Comparison of ENCODE assay signal across 8 cellular contexts in genomic region chr14:58638231-58639205, GRCh38. TPM values are rescaled to one million over a fixed set of nuclear protein-coding genes. Genes with fewer than 3 reads are reported as not detected.
DNase-seq lines count a peak whose midpoint lies in the region; ATAC-seq, FAIRE-seq and TF ChIP-seq lines count a peak whose summit lies in the region.

No MANE protein-coding gene starts in this region.

- ATAC-seq in GM19452 (IDR thresholded peaks at IDR 0.05; ENCODE audit: unreplicated experiment) (peak; percentile 35), HG03457 (IDR thresholded peaks at IDR 0.05; ENCODE audit: unreplicated experiment) (peak; percentile 18), naive B cell (ENCODE audit: low read depth in 2 of 2) (peak; percentile 19 to 30)

- intact Hi-C loops in esophagus muscularis mucosa (cut with DNase I) = loop anchor here (2.0 to 5.0 kb wide), 2 partner anchors 138 to 384 kb away; no protein-coding TSS in a partner anchor

- H3K4me1 Mint-ChIP-seq in activated CD4-positive, alpha-beta T cell treated with anti-CD3 and anti-CD28 coated beads, Interleukin-2, amount 10 ng/mL, durations not matched to agents 7 days and 5 days = peaks cover 43% of the 10 kb centered on the region
- H3K4me1 Mint-ChIP-seq in naive B cell = peaks cover 39 to 47% (median 39%) of the 10 kb centered on the region in 3 donors
- H3K4me1 Mint-ChIP-seq in type B pancreatic cell (ENCODE audit: unreplicated experiment) = peaks cover 61% of the 10 kb centered on the region

- WGBS in esophagus muscularis mucosa = under 1% methylated on average over 40 of the region's 75 CpGs

- H3K27ac Mint-ChIP-seq in activated CD4-positive, alpha-beta T cell treated with anti-CD3 and anti-CD28 coated beads, Interleukin-2, amount 10 ng/mL, durations not matched to agents 7 days and 5 days = peak overlapping the region; percentile 38
- H3K27ac Mint-ChIP-seq in naive B cell (peak overlapping the region; percentile 59 to 88 (median 69)), type B pancreatic cell (peak overlapping the region; percentile 79)

- H3K27me3 Mint-ChIP-seq in activated CD4-positive, alpha-beta T cell treated with anti-CD3 and anti-CD28 coated beads, Interleukin-2, amount 10 ng/mL, durations not matched to agents 7 days and 5 days = peaks cover 47% of the 10 kb centered on the region
- H3K27me3 Mint-ChIP-seq in naive B cell (no peaks in the 10 kb centered on the region), type B pancreatic cell (peaks cover 53% of the 10 kb centered on the region)

- peaks cover 18 to 45% (median 36%) of the 10 kb centered on the region in 4 donors for H3K4me1 ChIP-seq in esophagus muscularis mucosa

- H3K9me3 ChIP-seq in esophagus muscularis mucosa = no peaks in the 10 kb centered on the region

- FAIRE-seq in D721Med (lab: Jason Lieb, UNC) = no peak

- peak overlapping the region; percentile 70 for H3K4me3 Mint-ChIP-seq in activated CD4-positive, alpha-beta T cell treated with anti-CD3 and anti-CD28 coated beads, Interleukin-2, amount 10 ng/mL, durations not matched to agents 7 days and 5 days
- H3K4me3 Mint-ChIP-seq in naive B cell = peak overlapping the region; percentile 86 to 94 (median 92)
- H3K4me3 Mint-ChIP-seq in type B pancreatic cell = peak overlapping the region; percentile 89

- no peak for TF ChIP-seq EP300 in esophagus muscularis mucosa (IDR thresholded peaks at IDR 0.05)

- H3K36me3 Mint-ChIP-seq in activated CD4-positive, alpha-beta T cell treated with anti-CD3 and anti-CD28 coated beads, Interleukin-2, amount 10 ng/mL, durations not matched to agents 7 days and 5 days (ENCODE audit: low read depth) = peaks cover 2% of the 10 kb centered on the region
- H3K36me3 Mint-ChIP-seq in naive B cell (no peaks in the 10 kb centered on the region), type B pancreatic cell (peaks cover 20% of the 10 kb centered on the region)

- no peak for TF ChIP-seq POLR2A in esophagus muscularis mucosa (IDR thresholded peaks at IDR 0.05; ENCODE audit: low read depth)

- CTCF ChIA-PET in activated CD4-positive, alpha-beta T cell treated with anti-CD3 and anti-CD28 coated beads, Interleukin-2, amount 10 ng/mL, durations not matched to agents 7 days and 5 days (lab: Charles Lee) = interaction anchor here (1.0 to 2.4 kb wide), 4 partner anchors 12 to 137 kb away, joined by 3 to 8 read pairs (median 5); no protein-coding TSS in a partner anchor

- no peaks in the 10 kb centered on the region for H3K9me3 Mint-ChIP-seq in activated CD4-positive, alpha-beta T cell treated with anti-CD3 and anti-CD28 coated beads, Interleukin-2, amount 10 ng/mL, durations not matched to agents 7 days and 5 days
- no peaks in the 10 kb centered on the region for H3K9me3 Mint-ChIP-seq in naive B cell
- no peaks in the 10 kb centered on the region for H3K9me3 Mint-ChIP-seq in type B pancreatic cell

- H3K27ac ChIP-seq in esophagus muscularis mucosa (replicated peaks in 1 of 4) = peak overlapping the region; percentile 82 to 93 (median 89)

- TF ChIP-seq CTCF in D721Med (IDR thresholded peaks at IDR 0.05; ENCODE audit: insufficient read depth, missing control alignments) (peak; percentile 3), esophagus muscularis mucosa (IDR thresholded peaks at IDR 0.05) (no peak), type B pancreatic cell (conservative IDR thresholded peaks at IDR 0.05) (peak; percentile 36)

- no peaks in the 10 kb centered on the region for H3K27me3 ChIP-seq in esophagus muscularis mucosa

- peak overlapping the region; percentile 78 to 87 (median 84) for H3K4me3 ChIP-seq in esophagus muscularis mucosa

- peaks cover 0 to 21% (median 0%) of the 10 kb centered on the region in 4 donors for H3K36me3 ChIP-seq in esophagus muscularis mucosa

- DNase-seq in D721Med (ENCODE audit: insufficient read length, low spot score) (no peak), esophagus muscularis mucosa (ENCODE audit: extremely low spot score) (peak; percentile 26), naive B cell (peak; percentile 39), type B pancreatic cell (ENCODE audit: extremely low spot score, unreplicated experiment) (no peak), middle frontal gyrus (ENCODE audit: extremely low spot score, low spot score) (no peak)
- peak; percentile 18 for DNase-seq in activated CD4-positive, alpha-beta T cell treated with anti-CD3 and anti-CD28 coated beads, Interleukin-2, amount 10 ng/mL, durations not matched to agents 7 days and 5 days

- POLR2A ChIA-PET in activated CD4-positive, alpha-beta T cell treated with anti-CD3 and anti-CD28 coated beads, Interleukin-2, amount 10 ng/mL, durations not matched to agents 7 days and 5 days (lab: Charles Lee) = no interaction called here

RNA-seq across cellular contexts. Expression of gene DACT1, which starts 0.8 kb away (rescaled TPM):
- 1 to 10 TPM; 1.2 TPM for total RNA-seq in activated CD4-positive, alpha-beta T cell treated with anti-CD3 and anti-CD28 coated beads, Interleukin-2, amount 10 ng/mL, durations not matched to agents 7 days and 5 days
- total RNA-seq in esophagus muscularis mucosa (10 to 100 TPM in 2 of 4 donors, 1 to 10 TPM in 2; 5.0 to 22.7 (median 8.6) TPM), type B pancreatic cell (ENCODE audit: low replicate concordance) (5.2 and 29.7 TPM in 2 replicates)
- 1 to 10 TPM in 5 of 6 donors, under 1 TPM in 1; 0.24 to 4.5 (median 2.8) TPM for polyA plus RNA-seq in naive B cell (ENCODE audit: low read depth in 6 of 6)

Comparison
In these comparisons a context has a peak if more than half of its experiments do, and no peak if none do; other contexts are left out.
1. DNase-seq: peak in activated CD4-positive, alpha-beta T cell treated with anti-CD3 and anti-CD28 coated beads, Interleukin-2, amount 10 ng/mL, durations not matched to agents 7 days and 5 days (single experiment), esophagus muscularis mucosa (single experiment) and naive B cell (single experiment); none in D721Med (single experiment), type B pancreatic cell (single experiment) and middle frontal gyrus (single experiment).
2. CTCF ChIP-seq: peak in D721Med (single experiment) and type B pancreatic cell (single experiment); none in esophagus muscularis mucosa (0 of 3).
3. Peak in every context shown above with its lines, with median percentiles within 50 percentile points of each other: ATAC-seq, H3K27ac Mint-ChIP-seq and H3K4me3 Mint-ChIP-seq.